In genomic region chr6:56833873-56834272, GRCh38 we compare ENCODE assay signal across 24 cellular contexts.
"Had no signal": no experiment of that assay in that cellular context is flagged by ENCODE, and none has a peak within 500 bp of the region (broad histone marks: within the 10 kb centered on the region; RNA-seq: fewer than 3 reads in every experiment).

No MANE protein-coding gene starts in this region.

- H3K4me1 ChIP-seq: breast epithelium had no signal

- H3K27ac ChIP-seq: breast epithelium, RWPE1 had no signal

- H3K9me3 ChIP-seq: breast epithelium had no signal

- ATAC-seq: activated CD8-positive, alpha-beta memory T cell treated with anti-CD3 and anti-CD28 coated beads, Interleukin-2, amount 10 ng/mL, durations not matched to agents 7 days and 5 days; Panc1 had no signal

- H3K27me3 ChIP-seq: breast epithelium had no signal

- H3K36me3 ChIP-seq: breast epithelium had no signal

- H3K4me3 ChIP-seq: breast epithelium had no signal

- DNase-seq: activated B cell treated with CpG ODN at 0.5 μM for 24 hours; activated CD4-positive, alpha-beta T cell treated with anti-CD3 and anti-CD28 coated beads for 1 hour; activated CD4-positive, alpha-beta T cell treated with anti-CD3 and anti-CD28 coated beads, Interleukin-2, amount 10 ng/mL, durations not matched to agents 24 days and 14 days; activated CD4-positive, alpha-beta T cell treated with anti-CD3 and anti-CD28 coated beads, Interleukin-2, amount 50 U/mL, for 48 hours; activated CD8-positive, alpha-beta memory T cell treated with anti-CD3 and anti-CD28 coated beads, Interleukin-2, amount 10 ng/mL, durations not matched to agents 7 days and 5 days; activated effector memory CD4-positive, alpha-beta T cell treated with Interleukin-2 at 50 U/mL for 16 hours; activated naive CD4-positive, alpha-beta T cell; activated T-cell treated with anti-CD3 and anti-CD28 coated beads, Interleukin-2, amount 50 U/mL, for 24 hours; aorta; KBM-7; NCI-H1092; NCI-H1417; NCI-H2029; NCI-H2107; NCI-H2171 treated with DMSO at 0.1 percent for 48 hours; NCI-H226; NCI-H526 treated with DMSO at 0.1 percent for 48 hours; NCI-H82; NK-92 treated with Interleukin-12 subunit alpha and Interleukin-12 subunit beta, amount 100 ng/mL, for 24 hours; OCI-M1; SHP77 treated with DMSO at 0.1 percent for 48 hours had no signal
